ENCODE assay signal across 7 cellular contexts in genomic region chr17:59746849-59747445, GRCh38. TPM values are rescaled to one million over a fixed set of nuclear protein-coding genes. Genes with fewer than 3 reads are reported as not detected.
DNase-seq lines count a peak whose midpoint lies in the region; ATAC-seq, FAIRE-seq and TF ChIP-seq lines count a peak whose summit lies in the region.

No MANE protein-coding gene starts in this region.

- ATAC-seq in HG02678 (IDR thresholded peaks at IDR 0.05; ENCODE audit: unreplicated experiment) = no peak

- TF ChIP-seq CTCF in fibroblast of villous mesenchyme (IDR thresholded peaks at IDR 0.05; ENCODE audit: insufficient read depth, low read depth, low read length) (peak; percentile 62), retinal pigment epithelial cell (conservative IDR thresholded peaks at IDR 0.05; ENCODE audit: low read depth, low read length) (peak; percentile 64)

- H3K4me3 ChIP-seq in fibroblast of villous mesenchyme (ENCODE audit: low read depth, low read length) (no peak overlapping the region), retinal pigment epithelial cell (ENCODE audit: low read length) (no peak overlapping the region)

- DNase-seq in Daoy (ENCODE audit: low read depth) (peak; percentile 33), KG1 (lab: John Stamatoyannopoulos, UW) (peak; percentile 12), fibroblast of villous mesenchyme (ENCODE audit: low read depth) (peak; percentile 76), retinal pigment epithelial cell (ENCODE audit: low read depth) (no peak), cerebellar nuclear complex (lab: John Stamatoyannopoulos, UW) (no peak)

- FAIRE-seq in TTC549 (lab: Jason Lieb, UNC) = peak; percentile 86

RNA-seq across cellular contexts. Expression of gene VMP1, which starts 39.5 kb away (rescaled TPM):
- total RNA-seq in Daoy (2014; rRNA removed; shearing (Covaris generic)) = 172 and 212 TPM in 2 replicates
- total RNA-seq in fibroblast of villous mesenchyme = 436 and 608 TPM in 2 replicates

RNA-seq across cellular contexts. Expression of gene PTRH2, which starts 39.7 kb away (rescaled TPM):
- total RNA-seq in Daoy (2014; rRNA removed; shearing (Covaris generic)) = 28.3 and 39.1 TPM in 2 replicates
- 16.4 TPM in 2 replicates for total RNA-seq in fibroblast of villous mesenchyme

Comparison
In these comparisons a context has a peak if more than half of its experiments do, and no peak if none do; other contexts are left out.
1. DNase-seq: peak in Daoy (single experiment), KG1 (single experiment) and fibroblast of villous mesenchyme (single experiment); none in retinal pigment epithelial cell (single experiment) and cerebellar nuclear complex (0 of 2).